In genomic region chr1:30760596-30761311, GRCh38 we compare ENCODE assay signal across 16 cellular contexts. TPM values are rescaled to one million over a fixed set of nuclear protein-coding genes. Genes with fewer than 3 reads are reported as not detected.
A peak's percentile ranks its signal among the peaks of the same experiment; 100 is the strongest.
DNase-seq lines count a peak whose midpoint lies in the region; ATAC-seq, FAIRE-seq and TF ChIP-seq lines count a peak whose summit lies in the region.
"Had no signal": no experiment of that assay in that cellular context is flagged by ENCODE, and none has a peak within 500 bp of the region (broad histone marks: within the 10 kb centered on the region; RNA-seq: fewer than 3 reads in every experiment).

No MANE protein-coding gene starts in this region.

- WGBS in H1 (ENCODE audit: extremely low coverage in 1 of 2, insufficient coverage in 1 of 2, insufficient read length in 1 of 2, insufficient replicate concordance in 2 of 2, low coverage in 1 of 2, low lambda C conversion rate in 2 of 2, missing lambda C conversion rate in 1 of 2), 2 experiments: 90% methylated on average over 18 of the region's 18 CpGs; no CpG with 5 or more reads in 1 of the 2 experiments
- WGBS in spleen, 5 donors: 38 to 56% (median 46%) methylated on average over 18 of the region's 18 CpGs
- WGBS in suprapubic skin: 77% methylated on average over 18 of the region's 18 CpGs

- H2BK15ac ChIP-seq in H1 (ENCODE audit: low read length): no peak overlapping the region; the same call in 1 of the 2 replicates

- H3K9me3 ChIP-seq in H1 (ENCODE audit: insufficient read depth in 2 of 2, low read depth in 1 of 2, low read length in 1 of 2) (no peaks in the 10 kb centered on the region), spleen (no peaks in the 10 kb centered on the region), suprapubic skin (no peaks in the 10 kb centered on the region)
- H3K9me3 ChIP-seq: left ventricle myocardium inferior had no signal

- H4K5ac ChIP-seq in H1 (ENCODE audit: insufficient read length, low read depth, low read length): no peak overlapping the region

- no peak for FAIRE-seq in H1 (lab: Jason Lieb, UNC)

- H3K36me3 Mint-ChIP-seq in activated CD4-positive, alpha-beta T cell treated with anti-CD3 and anti-CD28 coated beads, Interleukin-2, amount 10 ng/mL, durations not matched to agents 7 days and 5 days (ENCODE audit: low read depth): peaks cover 16% of the 10 kb centered on the region

- no peak for DNase-seq in activated CD4-positive, alpha-beta T cell treated with anti-CD3 and anti-CD28 coated beads, Interleukin-2, amount 10 ng/mL, durations not matched to agents 7 days and 5 days
- no peak for DNase-seq in activated CD4-positive, alpha-beta T cell treated with anti-CD3 and anti-CD28 coated beads for 4 hours
- DNase-seq in RPMI7951 (ENCODE audit: low read depth) (peak; percentile 37), H1 (ENCODE audit: low read depth in 1 of 2, low spot score in 2 of 2) (no peak), spleen (peak; percentile 77), suprapubic skin (ENCODE audit: low spot score in 2 of 2) (no peak), NCI-H1417 (lab: John Stamatoyannopoulos, UW) (no peak)
- DNase-seq: activated CD8-positive, alpha-beta memory T cell treated with anti-CD3 and anti-CD28 coated beads, Interleukin-2, amount 50 U/mL, for 4 hours; cerebellar nuclear complex; left ventricle myocardium inferior; NCI-H2227 treated with DMSO at 0.1 percent for 48 hours had no signal

- no peak overlapping the region for H3K27ac ChIP-seq in H1 (ENCODE audit: low read depth, low read length)
- peak overlapping the region; percentile 29 to 99 (median 62) for H3K27ac ChIP-seq in spleen
- no peak overlapping the region for H3K27ac ChIP-seq in suprapubic skin
- H3K27ac ChIP-seq: left ventricle myocardium inferior, SK-N-MC had no signal

- peak overlapping the region; percentile 46 for H3K4me3 Mint-ChIP-seq in activated CD4-positive, alpha-beta T cell treated with anti-CD3 and anti-CD28 coated beads, Interleukin-2, amount 10 ng/mL, durations not matched to agents 7 days and 5 days

- no peak overlapping the region for H3K4ac ChIP-seq in H1 (replicated peaks; ENCODE audit: insufficient read length, low read depth, low read length)

- intact Hi-C loops in spleen (cut with DNase I; ENCODE audit: low total_unique reads): no loop called here

- peaks cover 63% of the 10 kb centered on the region for H3K4me1 Mint-ChIP-seq in activated CD4-positive, alpha-beta T cell treated with anti-CD3 and anti-CD28 coated beads, Interleukin-2, amount 10 ng/mL, durations not matched to agents 7 days and 5 days

- H3K9ac ChIP-seq in H1 (replicated peaks in 1 of 4; ENCODE audit: extremely low read depth in 1 of 4, low read depth in 3 of 4, low read length in 3 of 4): no peak overlapping the region

- H2AFZ ChIP-seq in H1 (ENCODE audit: low read length): no peak overlapping the region

- no peaks in the 10 kb centered on the region; the same call in 1 of the 2 replicates for H3K23me2 ChIP-seq in H1 (ENCODE audit: low read depth, low read length)

- TF ChIP-seq RAD21 in H1 (IDR thresholded peaks at IDR 0.05 in 1 of 2, conservative IDR thresholded peaks at IDR 0.05 in 1 of 2; ENCODE audit: low read depth in 2 of 2, low read length in 2 of 2): no peak

- H3K36me3 ChIP-seq in H1 (ENCODE audit: control insufficient read depth in 2 of 4, insufficient read depth in 4 of 4, low read length in 3 of 4): no peaks in the 10 kb centered on the region
- peaks cover 0 to 6% (median 0%) of the 10 kb centered on the region in 6 donors for H3K36me3 ChIP-seq in spleen
- no peaks in the 10 kb centered on the region for H3K36me3 ChIP-seq in suprapubic skin
- H3K36me3 ChIP-seq: left ventricle myocardium inferior had no signal

- TF ChIP-seq CTCF in H1 (IDR thresholded peaks at IDR 0.05; ENCODE audit: control extremely low read depth in 1 of 3, insufficient read depth in 1 of 3, low read depth in 1 of 3, low read length in 3 of 3) (no peak), spleen (IDR thresholded peaks at IDR 0.05 in 8 of 11, conservative IDR thresholded peaks at IDR 0.05 in 3 of 11) (no peak), suprapubic skin (IDR thresholded peaks at IDR 0.05) (no peak)

- no peak overlapping the region for H3K23ac ChIP-seq in H1 (ENCODE audit: insufficient read length)

- H3K56ac ChIP-seq in H1 (replicated peaks; ENCODE audit: insufficient read length, low read depth, low read length): no peak overlapping the region

- H2BK20ac ChIP-seq in H1 (ENCODE audit: low read length): no peak overlapping the region

- H3K14ac ChIP-seq in H1 (ENCODE audit: insufficient read length): no peak overlapping the region

- no peaks in the 10 kb centered on the region for H3K79me2 ChIP-seq in H1 (ENCODE audit: control insufficient read depth in 1 of 2, insufficient read depth in 2 of 2, low read length in 2 of 2)

- no peak overlapping the region for H3K18ac ChIP-seq in H1 (ENCODE audit: extremely low read depth, low read length)

- no peak overlapping the region for H4K8ac ChIP-seq in H1 (ENCODE audit: extremely low read depth, insufficient read depth, low read length)

- no peak overlapping the region for H3K4me3 ChIP-seq in H1 (ENCODE audit: extremely low read depth in 1 of 4, insufficient read depth in 2 of 4, low read depth in 3 of 4, low read length in 4 of 4)
- H3K4me3 ChIP-seq in spleen: peak overlapping the region in 1 of 8 donors; percentile 41
- H3K4me3 ChIP-seq in suprapubic skin: no peak overlapping the region
- H3K4me3 ChIP-seq: left ventricle myocardium inferior, SK-N-MC had no signal

- no peaks in the 10 kb centered on the region for H4K20me1 ChIP-seq in H1 (replicated peaks in 1 of 2; ENCODE audit: control insufficient read depth in 1 of 2, insufficient read depth in 2 of 2, low read length in 2 of 2)

- H3K9me3 Mint-ChIP-seq in activated CD4-positive, alpha-beta T cell treated with anti-CD3 and anti-CD28 coated beads, Interleukin-2, amount 10 ng/mL, durations not matched to agents 7 days and 5 days: no peaks in the 10 kb centered on the region

- H3K4me1 ChIP-seq in H1 (replicated peaks in 1 of 4; ENCODE audit: control insufficient read depth in 3 of 4, insufficient read depth in 4 of 4, low read length in 3 of 4) (peaks cover 0 to 8% (median 2%) of the 10 kb centered on the region in 4 experiments; a peak in 4 of 7 replicates), spleen (peaks cover 47 to 85% (median 72%) of the 10 kb centered on the region in 6 donors), suprapubic skin (peaks cover 10% of the 10 kb centered on the region)

- H3K27ac Mint-ChIP-seq in activated CD4-positive, alpha-beta T cell treated with anti-CD3 and anti-CD28 coated beads, Interleukin-2, amount 10 ng/mL, durations not matched to agents 7 days and 5 days: peak overlapping the region; percentile 97

- H3K4me2 ChIP-seq in H1 (ENCODE audit: insufficient read depth in 1 of 2, low read depth in 2 of 2, low read length in 2 of 2): no peak overlapping the region

- POLR2A ChIA-PET in activated CD4-positive, alpha-beta T cell treated with anti-CD3 and anti-CD28 coated beads, Interleukin-2, amount 10 ng/mL, durations not matched to agents 7 days and 5 days (lab: Charles Lee): no interaction called here
- POLR2A ChIA-PET in H1 (lab: Charles Lee; ENCODE audit: partially characterized antibody): interaction anchor here (1.5 to 1.7 kb wide), 2 partner anchors 26 to 28 kb away, joined by 3 to 4 read pairs; no protein-coding TSS in a partner anchor

- no peak overlapping the region for H2BK5ac ChIP-seq in H1 (ENCODE audit: low read depth, low read length)

- no peak overlapping the region for H2BK120ac ChIP-seq in H1 (replicated peaks; ENCODE audit: low read depth, low read length)

- ATAC-seq in GM21390 (IDR thresholded peaks at IDR 0.05; ENCODE audit: unreplicated experiment): no peak

- no peak for TF ChIP-seq POLR2A in H1 (IDR thresholded peaks at IDR 0.05; ENCODE audit: control extremely low read depth in 1 of 2, low read depth in 2 of 2, low read length in 2 of 2)
- no peak for TF ChIP-seq POLR2A in spleen (IDR thresholded peaks at IDR 0.05)
- no peak for TF ChIP-seq POLR2A in suprapubic skin (IDR thresholded peaks at IDR 0.05)

- H3K79me1 ChIP-seq in H1 (ENCODE audit: low read depth, low read length): no peaks in the 10 kb centered on the region

- H2AK5ac ChIP-seq in H1 (ENCODE audit: low read depth, low read length): no peak overlapping the region

- CTCF ChIA-PET in activated CD4-positive, alpha-beta T cell treated with anti-CD3 and anti-CD28 coated beads, Interleukin-2, amount 10 ng/mL, durations not matched to agents 7 days and 5 days (lab: Charles Lee): interaction anchor here (1.0 to 6.3 kb wide), 9 partner anchors 10 to 106 kb away, joined by 3 to 40 read pairs (median 5); no protein-coding TSS in a partner anchor
- CTCF ChIA-PET in H1 (lab: Charles Lee; ENCODE audit: partially characterized antibody): interaction anchor here (1.4 to 55.1 kb wide), 4 partner anchors 5 to 168 kb away, joined by 4 to 1640 read pairs (median 823); partner anchors contain the start of genes LAPTM5 and MATN1

- TF ChIP-seq EP300 in H1 (IDR thresholded peaks at IDR 0.05; ENCODE audit: borderline replicate concordance in 1 of 2, low read depth in 2 of 2, low read length in 2 of 2): no peak
- no peak for TF ChIP-seq EP300 in suprapubic skin (IDR thresholded peaks at IDR 0.05)

- H4K91ac ChIP-seq in H1 (replicated peaks; ENCODE audit: insufficient read length, low read length): no peak overlapping the region

- H2BK12ac ChIP-seq in H1 (ENCODE audit: low read depth, low read length): 0 out of 2 replicates have a peak overlapping the region, but pooled peaks have one; percentile 4

- H3K27me3 Mint-ChIP-seq in activated CD4-positive, alpha-beta T cell treated with anti-CD3 and anti-CD28 coated beads, Interleukin-2, amount 10 ng/mL, durations not matched to agents 7 days and 5 days: no peaks in the 10 kb centered on the region

- H3K27me3 ChIP-seq in H1 (replicated peaks in 1 of 4; ENCODE audit: control insufficient read depth in 3 of 4, extremely low read depth in 1 of 4, insufficient read depth in 3 of 4, low read length in 3 of 4) (no peaks in the 10 kb centered on the region), spleen (replicated peaks in 1 of 7) (no peaks in the 10 kb centered on the region), suprapubic skin (no peaks in the 10 kb centered on the region)

RNA-seq across cellular contexts. Expression of gene LAPTM5, which starts 3.2 kb away (rescaled TPM):
- total RNA-seq in activated CD4-positive, alpha-beta T cell treated with anti-CD3 and anti-CD28 coated beads, Interleukin-2, amount 10 ng/mL, durations not matched to agents 7 days and 5 days: 100 to 1,000 TPM; 481 to 584 TPM
- total RNA-seq in RPMI7951 (2014; rRNA removed; shearing (Covaris generic)): 70.7 and 82.5 TPM in 2 replicates
- total RNA-seq in H1 (2021; fragmentation: NEBNext Ultra II Directional; extraction: Animal tissue kit (Norgen Biotek cat#: 25700)): 0.37 and 0.52 TPM in 2 replicates
- polyA plus RNA-seq in H1 (2011; rRNA removed) (0.77 and 1.4 TPM in 2 replicates), spleen (100 to 1,000 TPM; 419 to 691 (median 502) TPM)
- 0.83 TPM for polyA plus RNA-seq in H1 (2011; cell fraction: cytosol; rRNA removed)
- polyA plus RNA-seq in H1 (2011; cell fraction: nucleus; rRNA removed): 0.46 TPM
- polyA plus RNA-seq in H1 (2012, experiment 1 of 2): 0.39 to 0.60 TPM (median 0.52 TPM) in 3 of 4 replicates, not detected in the other
- polyA plus RNA-seq in H1 (2012, experiment 2 of 2): 0.18 TPM
- polyA plus RNA-seq in H1 (2013, experiment 1 of 2): 0.57 TPM
- polyA plus RNA-seq in H1 (2013, experiment 2 of 2): 0.99 TPM
- polyA minus RNA-seq in H1 (2011; rRNA and poly(A)+ RNA removed): 1.0 and 1.1 TPM in 2 replicates
- not detected for polyA minus RNA-seq in H1 (2011; cell fraction: cytosol; rRNA and poly(A)+ RNA removed)
- polyA minus RNA-seq in H1 (2011; cell fraction: nucleus; rRNA and poly(A)+ RNA removed): 0.30 TPM
- total RNA-seq in spleen (100 to 1,000 TPM; 473 to 747 (median 586) TPM), suprapubic skin (10 to 100 TPM in 3 of 4 donors, 1 to 10 TPM in 1; 9.9 to 13.7 (median 12.2) TPM)
- total RNA-seq: A673, fibroblast of villous mesenchyme had no signal

RNA-seq across cellular contexts. Expression of gene MATN1, which starts 37.4 kb away (rescaled TPM):
- not detected for total RNA-seq in activated CD4-positive, alpha-beta T cell treated with anti-CD3 and anti-CD28 coated beads, Interleukin-2, amount 10 ng/mL, durations not matched to agents 7 days and 5 days
- 0.20 and 0.48 TPM in 2 replicates for total RNA-seq in RPMI7951 (2014; rRNA removed; shearing (Covaris generic))
- 0.11 and 0.28 TPM in 2 replicates for total RNA-seq in H1 (2021; fragmentation: NEBNext Ultra II Directional; extraction: Animal tissue kit (Norgen Biotek cat#: 25700))
- polyA plus RNA-seq in H1 (2011; rRNA removed) (0.11 and 0.12 TPM in 2 replicates), spleen (under 1 TPM; 0.04 to 0.08 (median 0.06) TPM)
- 0.23 TPM for polyA plus RNA-seq in H1 (2011; cell fraction: cytosol; rRNA removed)
- 0.19 TPM for polyA plus RNA-seq in H1 (2011; cell fraction: nucleus; rRNA removed)
- polyA plus RNA-seq in H1 (2012, experiment 1 of 2): 0.11 to 0.32 TPM (median 0.16 TPM) in 4 replicates
- not detected for polyA plus RNA-seq in H1 (2012, experiment 2 of 2)
- 0.08 TPM for polyA plus RNA-seq in H1 (2013, experiment 1 of 2)
- polyA plus RNA-seq in H1 (2013, experiment 2 of 2): 0.11 TPM
- polyA minus RNA-seq in H1 (2011; rRNA and poly(A)+ RNA removed): 0.13 and 0.24 TPM in 2 replicates
- polyA minus RNA-seq in H1 (2011; cell fraction: cytosol; rRNA and poly(A)+ RNA removed): not detected
- not detected for polyA minus RNA-seq in H1 (2011; cell fraction: nucleus; rRNA and poly(A)+ RNA removed)
- total RNA-seq in spleen (1 to 10 TPM in 1 of 7 donors, under 1 TPM in 5, not detected in 1; 0.30 to 1.1 (median 0.69) TPM), suprapubic skin (under 1 TPM in 1 of 4 donors, not detected in 3; 0.98 TPM)
- total RNA-seq: A673, fibroblast of villous mesenchyme, HT1080, left ventricle myocardium inferior had no signal

Comparison
In these comparisons a context has a peak if more than half of its experiments do, and no peak if none do; other contexts are left out.
1. DNase-seq: peak in RPMI7951 (single experiment) and spleen (single experiment); none in activated CD4-positive, alpha-beta T cell treated with anti-CD3 and anti-CD28 coated beads, Interleukin-2, amount 10 ng/mL, durations not matched to agents 7 days and 5 days (single experiment), activated CD4-positive, alpha-beta T cell treated with anti-CD3 and anti-CD28 coated beads for 4 hours (0 of 2), H1 (0 of 2), suprapubic skin (0 of 2) and NCI-H1417 (0 of 3).
2. H3K27ac ChIP-seq: peak in spleen (8 of 8); none in H1 (single experiment) and suprapubic skin (single experiment).